28 cellular contexts compared by ENCODE assay signal in the genomic region with DNA sequence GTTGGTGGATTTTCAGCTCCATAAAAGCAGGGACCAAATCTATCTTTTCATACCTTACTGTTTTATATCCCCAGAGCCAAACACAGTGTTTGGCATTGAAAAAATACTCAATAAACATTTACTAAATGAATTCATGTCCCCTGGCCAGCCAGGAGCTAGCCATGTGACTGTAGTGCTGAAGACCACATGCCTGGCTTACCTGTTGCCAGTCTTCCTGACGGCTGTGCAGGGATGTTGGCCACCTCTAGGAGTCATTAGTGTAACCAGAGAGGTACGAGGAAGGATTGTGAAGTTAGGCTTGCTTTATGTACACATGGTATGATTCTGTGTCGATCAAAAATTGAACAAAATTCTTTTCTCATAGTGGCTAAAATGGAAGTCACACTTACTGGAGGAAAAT.
"Had no signal": no experiment of that assay in that cellular context is flagged by ENCODE, and none has a peak within 500 bp of the region (broad histone marks: within the 10 kb centered on the region; RNA-seq: fewer than 3 reads in every experiment).

No MANE protein-coding gene starts in this region.

- H3K27me3 ChIP-seq: gastroesophageal sphincter, hepatocyte, ovary, suprapubic skin, tibial artery, upper lobe of right lung had no signal

- ATAC-seq: activated naive CD8-positive, alpha-beta T cell treated with anti-CD3 and anti-CD28 coated beads, Interleukin-2, amount 50 U/mL, for 24 hours; effector memory CD8-positive, alpha-beta T cell; gastroesophageal sphincter; upper lobe of right lung had no signal

- H3K4me1 Mint-ChIP-seq: activated naive CD4-positive, alpha-beta T cell treated with anti-CD3 and anti-CD28 coated beads, Interleukin-2, amount 50 U/mL, for 24 hours had no signal

- H2AFZ ChIP-seq: hepatocyte had no signal

- H3K36me3 Mint-ChIP-seq: mesothelial cell of epicardium had no signal

- H3K27me3 Mint-ChIP-seq: activated CD4-positive, alpha-beta memory T cell treated with anti-CD3 and anti-CD28 coated beads, Interleukin-2, amount 10 ng/mL, durations not matched to agents 7 days and 5 days; activated CD4-positive, alpha-beta T cell treated with anti-CD3 and anti-CD28 coated beads, Interleukin-2, amount 10 ng/mL, durations not matched to agents 24 days and 14 days; activated naive CD4-positive, alpha-beta T cell treated with anti-CD3 and anti-CD28 coated beads, Interleukin-2, amount 50 U/mL, for 24 hours; activated naive CD8-positive, alpha-beta T cell treated with anti-CD3 and anti-CD28 coated beads, Interleukin-2, amount 50 U/mL, for 24 hours; activated T-cell treated with anti-CD3 and anti-CD28 coated beads, Interleukin-2, amount 50 U/mL, for 24 hours; effector memory CD8-positive, alpha-beta T cell; naive B cell; progenitor cell of endocrine pancreas had no signal

- H3K4me3 Mint-ChIP-seq: activated CD4-positive, alpha-beta memory T cell treated with anti-CD3 and anti-CD28 coated beads, Interleukin-2, amount 10 ng/mL, durations not matched to agents 7 days and 5 days; activated CD4-positive, alpha-beta T cell treated with anti-CD3 and anti-CD28 coated beads, Interleukin-2, amount 10 ng/mL, durations not matched to agents 24 days and 14 days; activated naive CD4-positive, alpha-beta T cell treated with anti-CD3 and anti-CD28 coated beads, Interleukin-2, amount 50 U/mL, for 24 hours; activated naive CD8-positive, alpha-beta T cell treated with anti-CD3 and anti-CD28 coated beads, Interleukin-2, amount 50 U/mL, for 24 hours; activated T-cell treated with anti-CD3 and anti-CD28 coated beads, Interleukin-2, amount 50 U/mL, for 24 hours; effector memory CD8-positive, alpha-beta T cell; mesothelial cell of epicardium; naive B cell; T-helper 1 cell treated with Interleukin-12 subunit alpha and Interleukin-12 subunit beta and Interleukin-4 antibody, amounts not matched to agents 30 μg/mL and 1 μg/mL, for 36 hours had no signal

- H3K4me1 ChIP-seq: upper lobe of right lung had no signal

- H3K9me3 ChIP-seq: gastroesophageal sphincter, ovary, suprapubic skin, tibial artery, upper lobe of right lung had no signal

- DNase-seq: activated CD4-positive, alpha-beta memory T cell treated with anti-CD3 and anti-CD28 coated beads, Interleukin-2, amount 10 ng/mL, durations not matched to agents 7 days and 5 days; activated CD4-positive, alpha-beta T cell treated with anti-CD3 and anti-CD28 coated beads, Interleukin-2, amount 10 ng/mL, durations not matched to agents 24 days and 14 days; activated CD4-positive, CD25-positive, alpha-beta regulatory T cell treated with anti-CD3 and anti-CD28 coated beads, Interleukin-2, amount 50 U/mL, for 72 hours; activated CD8-positive, alpha-beta memory T cell treated with anti-CD3 and anti-CD28 coated beads, Interleukin-2, amount 50 U/mL, for 48 hours; activated naive CD8-positive, alpha-beta T cell treated with anti-CD3 and anti-CD28 coated beads, Interleukin-2, amount 50 U/mL, for 24 hours; activated T-cell treated with anti-CD3 and anti-CD28 coated beads, Interleukin-2, amount 50 U/mL, for 24 hours; amygdala; caudate nucleus; cortex of kidney; effector memory CD8-positive, alpha-beta T cell; mammary epithelial cell; naive B cell; ovary; retina; stimulated activated CD4-positive, alpha-beta T cell treated with anti-CD3 and anti-CD28 coated beads, Interleukin-15, amount 100 ng/mL, for 24 hours; stimulated activated CD4-positive, alpha-beta T cell treated with anti-CD3 and anti-CD28 coated beads, Interleukin-2, amount 100 ng/mL, for 24 hours; stimulated activated naive CD4-positive, alpha-beta T cell; T-helper 9 cell; tibial artery; upper lobe of right lung had no signal

- H3K4me2 ChIP-seq: hepatocyte had no signal

- H3K9me3 Mint-ChIP-seq: activated CD4-positive, alpha-beta memory T cell treated with anti-CD3 and anti-CD28 coated beads, Interleukin-2, amount 10 ng/mL, durations not matched to agents 7 days and 5 days; activated CD4-positive, alpha-beta T cell treated with anti-CD3 and anti-CD28 coated beads, Interleukin-2, amount 10 ng/mL, durations not matched to agents 24 days and 14 days; activated naive CD4-positive, alpha-beta T cell treated with anti-CD3 and anti-CD28 coated beads, Interleukin-2, amount 50 U/mL, for 24 hours; activated naive CD8-positive, alpha-beta T cell treated with anti-CD3 and anti-CD28 coated beads, Interleukin-2, amount 50 U/mL, for 24 hours; activated T-cell treated with anti-CD3 and anti-CD28 coated beads, Interleukin-2, amount 50 U/mL, for 24 hours; effector memory CD8-positive, alpha-beta T cell; mesothelial cell of epicardium; naive B cell had no signal

- H3K27ac Mint-ChIP-seq: activated CD4-positive, alpha-beta memory T cell treated with anti-CD3 and anti-CD28 coated beads, Interleukin-2, amount 10 ng/mL, durations not matched to agents 7 days and 5 days; activated CD4-positive, alpha-beta T cell treated with anti-CD3 and anti-CD28 coated beads, Interleukin-2, amount 10 ng/mL, durations not matched to agents 24 days and 14 days; activated naive CD4-positive, alpha-beta T cell treated with anti-CD3 and anti-CD28 coated beads, Interleukin-2, amount 50 U/mL, for 24 hours; activated naive CD8-positive, alpha-beta T cell treated with anti-CD3 and anti-CD28 coated beads, Interleukin-2, amount 50 U/mL, for 24 hours; activated T-cell treated with anti-CD3 and anti-CD28 coated beads, Interleukin-2, amount 50 U/mL, for 24 hours; effector memory CD8-positive, alpha-beta T cell; mesothelial cell of epicardium; naive B cell; progenitor cell of endocrine pancreas; T-helper 1 cell treated with Interleukin-12 subunit alpha and Interleukin-12 subunit beta and Interleukin-4 antibody, amounts not matched to agents 30 μg/mL and 1 μg/mL, for 36 hours had no signal

- H3K36me3 ChIP-seq: gastroesophageal sphincter, ovary, suprapubic skin, tibial artery, upper lobe of right lung had no signal

- H3K27ac ChIP-seq: gastroesophageal sphincter, hepatocyte, ovary, suprapubic skin, tibial artery, upper lobe of right lung, VCaP had no signal

- H3K79me2 ChIP-seq: hepatocyte had no signal

- H3K4me3 ChIP-seq: gastroesophageal sphincter, hepatocyte, ovary, suprapubic skin, tibial artery, upper lobe of right lung had no signal
